Comparison of ENCODE assay signal across 1 cellular context in the genomic region with DNA sequence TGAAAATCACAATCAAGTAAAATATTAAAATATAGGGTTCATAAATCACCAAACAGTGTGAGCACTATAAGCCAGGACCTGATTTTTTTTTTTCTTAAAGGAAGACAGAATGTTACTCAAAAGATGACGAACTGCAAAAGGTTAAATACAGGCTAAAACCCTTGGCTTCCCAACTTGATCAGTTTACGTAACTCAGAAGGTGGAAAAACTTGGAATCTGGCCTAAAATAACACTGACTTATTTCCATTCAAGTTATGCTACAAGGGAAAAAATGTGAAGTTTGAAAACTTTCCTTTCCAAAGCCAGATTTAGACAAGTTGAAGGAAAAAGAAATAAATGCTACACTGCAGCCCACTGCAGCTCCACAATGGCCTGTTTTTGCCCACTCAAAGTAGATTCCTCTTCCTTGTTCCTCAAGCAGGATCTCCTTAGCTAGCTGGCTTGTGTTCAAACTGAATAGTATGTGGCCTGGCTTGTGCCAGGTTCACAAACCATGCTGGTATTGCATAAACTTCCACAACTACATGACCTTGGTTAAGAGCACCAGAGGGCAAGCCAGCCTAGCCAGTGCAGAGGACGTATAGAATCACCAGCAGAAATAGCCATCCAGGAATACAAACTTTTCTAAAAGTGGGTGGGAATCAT.
TF ChIP-seq lines count a peak whose summit lies in the region.

No MANE protein-coding gene starts in this region.

TF ChIP-seq in HepG2, 621 proteins besides CTCF, POLR2A, EP300 and RAD21 (continued from another document and continues in another):
- TF ChIP-seq, protein P1, sequence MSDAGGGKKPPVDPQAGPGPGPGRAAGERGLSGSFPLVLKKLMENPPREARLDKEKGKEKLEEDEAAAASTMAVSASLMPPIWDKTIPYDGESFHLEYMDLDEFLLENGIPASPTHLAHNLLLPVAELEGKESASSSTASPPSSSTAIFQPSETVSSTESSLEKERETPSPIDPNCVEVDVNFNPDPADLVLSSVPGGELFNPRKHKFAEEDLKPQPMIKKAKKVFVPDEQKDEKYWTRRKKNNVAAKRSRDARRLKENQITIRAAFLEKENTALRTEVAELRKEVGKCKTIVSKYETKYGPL (CRISPR knock-in tag; IDR thresholded peaks at IDR 0.05) = peak; percentile 87; the same call in 1 of the 2 replicates
- TF ChIP-seq ZNF331 (CRISPR knock-in tag; IDR thresholded peaks at IDR 0.05) = peak; percentile 66
- peak; percentile 74; the same call in 1 of the 2 replicates for TF ChIP-seq IRF2 (CRISPR knock-in tag; IDR thresholded peaks at IDR 0.05)
- peak; percentile 53 for TF ChIP-seq FOXA3 (CRISPR knock-in tag; IDR thresholded peaks at IDR 0.05)
- TF ChIP-seq ZFX (CRISPR knock-in tag; IDR thresholded peaks at IDR 0.05; ENCODE audit: low read depth) = peak; percentile 47
- TF ChIP-seq ASH2L (IDR thresholded peaks at IDR 0.05; ENCODE audit: insufficient read length, low read depth, low read length) = peak; percentile 61
- TF ChIP-seq SKIL (CRISPR knock-in tag; IDR thresholded peaks at IDR 0.05; ENCODE audit: borderline replicate concordance) = no peak
- TF ChIP-seq ZNF350 (CRISPR knock-in tag; IDR thresholded peaks at IDR 0.05; ENCODE audit: borderline replicate concordance, low read depth) = no peak
- TF ChIP-seq THRA (CRISPR knock-in tag; IDR thresholded peaks at IDR 0.05; ENCODE audit: borderline replicate concordance) = peak; percentile 83; the same call in 1 of the 2 replicates
- TF ChIP-seq MIER3 (CRISPR knock-in tag; IDR thresholded peaks at IDR 0.05; ENCODE audit: borderline replicate concordance) = peak; percentile 38; the same call in 1 of the 2 replicates
- 0 out of 2 replicates have a peak, but pooled peaks have one; percentile 29 for TF ChIP-seq PATZ1 (CRISPR knock-in tag; IDR thresholded peaks at IDR 0.05)
- TF ChIP-seq SOX13 (IDR thresholded peaks at IDR 0.05) = no peak
- TF ChIP-seq SOX13 (CRISPR knock-in tag; conservative IDR thresholded peaks at IDR 0.05 in 1 of 2, IDR thresholded peaks at IDR 0.05 in 1 of 2) = peak in 1 of 2 experiments; percentile 67; a peak in 1 of 4 replicates
- TF ChIP-seq KLF13 (CRISPR knock-in tag; IDR thresholded peaks at IDR 0.05) = no peak
- TF ChIP-seq ZBTB34 (CRISPR knock-in tag; IDR thresholded peaks at IDR 0.05) = peak; percentile 7
- TF ChIP-seq GATAD2A (CRISPR knock-in tag; IDR thresholded peaks at IDR 0.05) = peak; percentile 88
- TF ChIP-seq KDM6A (CRISPR knock-in tag; IDR thresholded peaks at IDR 0.05; ENCODE audit: low read depth) = peak; percentile 66; the same call in 1 of the 2 replicates
- no peak for TF ChIP-seq ZNF446 (CRISPR knock-in tag; IDR thresholded peaks at IDR 0.05)
- TF ChIP-seq ELF3 (CRISPR knock-in tag; IDR thresholded peaks at IDR 0.05) = peak; percentile 68
- TF ChIP-seq ZNF407 (CRISPR knock-in tag; IDR thresholded peaks at IDR 0.05; ENCODE audit: not compliant biosample characterization) = no peak
- TF ChIP-seq ZNF773 (CRISPR knock-in tag; IDR thresholded peaks at IDR 0.05; ENCODE audit: borderline replicate concordance) = no peak
- TF ChIP-seq ZNF878 (CRISPR knock-in tag; IDR thresholded peaks at IDR 0.05) = no peak
- TF ChIP-seq SOX5 (CRISPR knock-in tag; IDR thresholded peaks at IDR 0.05; ENCODE audit: borderline replicate concordance) = peak; percentile 62; the same call in 1 of the 2 replicates
- TF ChIP-seq ZBTB26 (CRISPR knock-in tag; IDR thresholded peaks at IDR 0.05; ENCODE audit: borderline replicate concordance) = peak; percentile 49; the same call in 1 of the 2 replicates
- TF ChIP-seq HOXA3 (CRISPR knock-in tag; IDR thresholded peaks at IDR 0.05) = peak; percentile 48
- TF ChIP-seq TGIF2 (CRISPR knock-in tag; IDR thresholded peaks at IDR 0.05) = 0 out of 2 replicates have a peak, but pooled peaks have one; percentile 19
- TF ChIP-seq ZC3H13 (CRISPR knock-in tag; IDR thresholded peaks at IDR 0.05) = no peak
- TF ChIP-seq NONO (IDR thresholded peaks at IDR 0.05) = no peak
- 0 out of 2 replicates have a peak, but pooled peaks have one; percentile 31 for TF ChIP-seq NONO (CRISPR knock-in tag; conservative IDR thresholded peaks at IDR 0.05)
- peak; percentile 51; the same call in 1 of the 2 replicates for TF ChIP-seq ZSCAN9 (CRISPR knock-in tag; IDR thresholded peaks at IDR 0.05; ENCODE audit: borderline replicate concordance)
- no peak for TF ChIP-seq EEA1 (CRISPR knock-in tag; IDR thresholded peaks at IDR 0.05; ENCODE audit: borderline replicate concordance)
- TF ChIP-seq YEATS4 (CRISPR knock-in tag; IDR thresholded peaks at IDR 0.05; ENCODE audit: borderline replicate concordance) = peak; percentile 46; the same call in 1 of the 2 replicates
- no peak for TF ChIP-seq HMGXB4 (CRISPR knock-in tag; IDR thresholded peaks at IDR 0.05; ENCODE audit: borderline replicate concordance in 1 of 2, low read depth in 1 of 2)
- TF ChIP-seq, protein P2, sequence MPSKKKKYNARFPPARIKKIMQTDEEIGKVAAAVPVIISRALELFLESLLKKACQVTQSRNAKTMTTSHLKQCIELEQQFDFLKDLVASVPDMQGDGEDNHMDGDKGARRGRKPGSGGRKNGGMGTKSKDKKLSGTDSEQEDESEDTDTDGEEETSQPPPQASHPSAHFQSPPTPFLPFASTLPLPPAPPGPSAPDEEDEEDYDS (CRISPR knock-in tag; IDR thresholded peaks at IDR 0.05) = 0 out of 2 replicates have a peak, but pooled peaks have one; percentile 20
- peak; percentile 80; the same call in 1 of the 2 replicates for TF ChIP-seq HMG20A (CRISPR knock-in tag; IDR thresholded peaks at IDR 0.05; ENCODE audit: borderline replicate concordance)
- TF ChIP-seq CEBPG (CRISPR knock-in tag; IDR thresholded peaks at IDR 0.05) = peak; percentile 91
- peak; percentile 51 for TF ChIP-seq FOSL2 (CRISPR knock-in tag; IDR thresholded peaks at IDR 0.05)
